In genomic region chr1:15245593-15246325, GRCh38 we compare ENCODE assay signal across 14 cellular contexts. TPM values are rescaled to one million over a fixed set of nuclear protein-coding genes. Genes with fewer than 3 reads are reported as not detected.
DNase-seq lines count a peak whose midpoint lies in the region; ATAC-seq, FAIRE-seq and TF ChIP-seq lines count a peak whose summit lies in the region.
"Had no signal": no experiment of that assay in that cellular context is flagged by ENCODE, and none has a peak within 500 bp of the region (broad histone marks: within the 10 kb centered on the region; RNA-seq: fewer than 3 reads in every experiment).

No MANE protein-coding gene starts in this region.

- H3K4me1 ChIP-seq in K562 (replicated peaks in 1 of 2; ENCODE audit: control insufficient read depth in 2 of 2, insufficient read depth in 2 of 2, low read length in 2 of 2): peaks cover 0 to 8% of the 10 kb centered on the region in 2 experiments; a peak in 3 of 5 replicates
- peaks cover 40% of the 10 kb centered on the region for H3K4me1 ChIP-seq in lower lobe of right lung
- peaks cover 0 to 16% of the 10 kb centered on the region in 2 experiments; a peak in 1 of 4 replicates for H3K4me1 ChIP-seq in SK-N-SH (ENCODE audit: control insufficient read depth in 1 of 2, insufficient read depth in 2 of 2, low read depth in 1 of 2, low read length in 1 of 2)
- H3K4me1 ChIP-seq: BE2C had no signal

- H3K9ac ChIP-seq in K562 (ENCODE audit: insufficient read depth in 1 of 2, low read depth in 2 of 2, low read length in 2 of 2) (no peak overlapping the region), SK-N-SH (no peak overlapping the region)

- H3K9me1 ChIP-seq in K562 (ENCODE audit: control insufficient read depth, insufficient read depth, low read length): no peaks in the 10 kb centered on the region

- DNase-seq in stimulated activated naive CD8-positive, alpha-beta T cell treated with anti-CD3 and anti-CD28 coated beads, Interleukin-15, amount 100 ng/mL, for 72 hours: no peak
- DNase-seq in K562 (ENCODE audit: extremely low read depth in 1 of 4, low spot score in 3 of 4) (no peak), lower lobe of right lung (no peak), COLO668 (lab: John Stamatoyannopoulos, UW; ENCODE audit: unreplicated experiment) (no peak), NCI-H1092 (lab: John Stamatoyannopoulos, UW) (no peak), SK-N-SH (no peak)
- DNase-seq: activated CD4-positive, alpha-beta T cell treated with anti-CD3 and anti-CD28 coated beads, Interleukin-2, amount 10 ng/mL, durations not matched to agents 24 days and 14 days; BE2C; NCI-H1436; RPMI8226 had no signal

- no peak for TF ChIP-seq POLR2A in K562 (conservative IDR thresholded peaks at IDR 0.05)

- H3K4me2 ChIP-seq in K562 (ENCODE audit: insufficient read depth, low read length) (no peak overlapping the region), SK-N-SH (no peak overlapping the region)

- no peaks in the 10 kb centered on the region for H3K9me3 Mint-ChIP-seq in stimulated activated naive CD8-positive, alpha-beta T cell treated with anti-CD3 and anti-CD28 coated beads, Interleukin-15, Interleukin-2, amounts not matched to agents 100 ng/mL and 50 ng/mL, for 24 hours
- H3K9me3 Mint-ChIP-seq in stimulated activated naive CD8-positive, alpha-beta T cell treated with anti-CD3 and anti-CD28 coated beads, Interleukin-15, amount 100 ng/mL, for 72 hours: peaks cover 21 to 32% of the 10 kb centered on the region in 2 donors
- H3K9me3 Mint-ChIP-seq: activated CD4-positive, alpha-beta T cell treated with anti-CD3 and anti-CD28 coated beads, Interleukin-2, amount 10 ng/mL, durations not matched to agents 24 days and 14 days had no signal

- H3K27ac ChIP-seq in K562 (ENCODE audit: extremely low read depth, low read depth, low read length) (no peak overlapping the region), lower lobe of right lung (peak overlapping the region; percentile 18), SK-N-SH (ENCODE audit: low read depth in 2 of 2, low read length in 1 of 2) (no peak overlapping the region; a peak in 1 of 4 replicates)

- H3K9me2 ChIP-seq in SK-N-SH: no peaks in the 10 kb centered on the region

- TF ChIP-seq EP300 in K562 (IDR thresholded peaks at IDR 0.05; ENCODE audit: low read length) (no peak), SK-N-SH (IDR thresholded peaks at IDR 0.05; ENCODE audit: borderline replicate concordance in 1 of 2, low read depth in 1 of 2, low read length in 1 of 2) (no peak)

- WGBS in K562 (ENCODE audit: insufficient coverage, low coverage, missing lambda C conversion rate): 8% methylated on average over 10 of the region's 10 CpGs
- 85% methylated on average over 9 of the region's 10 CpGs for WGBS in SK-N-SH (ENCODE audit: low lambda C conversion rate)

- no TSS peak for BruUV-seq in K562 (replicated peaks; lab: Mats Ljungman, UMichigan)

- no peaks in the 10 kb centered on the region for H3F3A ChIP-seq in SK-N-SH (replicated peaks; ENCODE audit: insufficient read depth)

- H3K36me3 Mint-ChIP-seq in stimulated activated naive CD8-positive, alpha-beta T cell treated with anti-CD3 and anti-CD28 coated beads, Interleukin-15, Interleukin-2, amounts not matched to agents 100 ng/mL and 50 ng/mL, for 24 hours (ENCODE audit: low read depth): peaks cover 11% of the 10 kb centered on the region

- H2AFZ ChIP-seq in K562 (ENCODE audit: low read depth, low read length) (no peak overlapping the region), SK-N-SH (ENCODE audit: low read depth) (no peak overlapping the region)

- peaks cover 59% of the 10 kb centered on the region for H3K27me3 Mint-ChIP-seq in stimulated activated naive CD8-positive, alpha-beta T cell treated with anti-CD3 and anti-CD28 coated beads, Interleukin-15, Interleukin-2, amounts not matched to agents 100 ng/mL and 50 ng/mL, for 24 hours
- H3K27me3 Mint-ChIP-seq in stimulated activated naive CD8-positive, alpha-beta T cell treated with anti-CD3 and anti-CD28 coated beads, Interleukin-15, amount 100 ng/mL, for 72 hours: peaks cover 41% of the 10 kb centered on the region

- FAIRE-seq in K562 (lab: Jason Lieb, UNC): no peak
- FAIRE-seq: GM12878 had no signal

- H3K9me3 ChIP-seq in K562 (replicated peaks; ENCODE audit: control insufficient read depth, insufficient read depth, low read depth, low read length) (no peaks in the 10 kb centered on the region), lower lobe of right lung (no peaks in the 10 kb centered on the region), SK-N-SH (no peaks in the 10 kb centered on the region)
- H3K9me3 ChIP-seq: BE2C had no signal

- H3K79me2 ChIP-seq in K562 (ENCODE audit: control insufficient read depth, insufficient read depth, low read length) (no peaks in the 10 kb centered on the region), SK-N-SH (ENCODE audit: insufficient read depth) (no peaks in the 10 kb centered on the region)

- intact Hi-C loops in K562 (cut with micrococcal nuclease) (no loop called here), lower lobe of right lung (cut with DNase I) (no loop called here)

- H4K20me1 ChIP-seq in K562 (replicated peaks; ENCODE audit: control insufficient read depth, insufficient read depth, low read length): no peaks in the 10 kb centered on the region
- H4K20me1 ChIP-seq in SK-N-SH (ENCODE audit: insufficient read depth): no peaks in the 10 kb centered on the region

- in situ Hi-C loops in K562 (cut with MboI): no loop called here

- TF ChIP-seq RAD21 in K562 (CRISPR knock-in tag; conservative IDR thresholded peaks at IDR 0.05 in 1 of 2, IDR thresholded peaks at IDR 0.05 in 1 of 2) (no peak), SK-N-SH (IDR thresholded peaks at IDR 0.05; ENCODE audit: low read length) (no peak)

- POLR2A ChIA-PET in K562 (lab: Yijun Ruan, JAX) (no interaction called here), SK-N-SH (lab: Yijun Ruan, JAX) (no interaction called here)

- peaks cover 53% of the 10 kb centered on the region for H3K4me1 Mint-ChIP-seq in stimulated activated naive CD8-positive, alpha-beta T cell treated with anti-CD3 and anti-CD28 coated beads, Interleukin-15, Interleukin-2, amounts not matched to agents 100 ng/mL and 50 ng/mL, for 24 hours (ENCODE audit: low read depth)
- peaks cover 71% of the 10 kb centered on the region for H3K4me1 Mint-ChIP-seq in stimulated activated naive CD8-positive, alpha-beta T cell treated with anti-CD3 and anti-CD28 coated beads, Interleukin-15, amount 100 ng/mL, for 72 hours

- H3K36me3 ChIP-seq in K562 (ENCODE audit: control insufficient read depth, insufficient read depth, low read length) (no peaks in the 10 kb centered on the region), lower lobe of right lung (no peaks in the 10 kb centered on the region), SK-N-SH (replicated peaks in 1 of 2; ENCODE audit: control insufficient read depth in 1 of 2, insufficient read depth in 2 of 2, low read length in 1 of 2) (no peaks in the 10 kb centered on the region)
- H3K36me3 ChIP-seq: BE2C had no signal

- no peak for ATAC-seq in stimulated activated naive CD8-positive, alpha-beta T cell treated with anti-CD3 and anti-CD28 coated beads, Interleukin-15, amount 100 ng/mL, for 72 hours
- no peak for ATAC-seq in K562
- peak; percentile 41 to 60 for ATAC-seq in lower lobe of right lung
- no peak for ATAC-seq in GM18873 (IDR thresholded peaks at IDR 0.05; ENCODE audit: low FRiP score, unreplicated experiment)
- ATAC-seq: GM12878 had no signal

- no peak for TF ChIP-seq CTCF in K562 (IDR thresholded peaks at IDR 0.05 in 2 of 3, conservative IDR thresholded peaks at IDR 0.05 in 1 of 3; ENCODE audit: insufficient read depth in 2 of 3, low read depth in 1 of 3, low read length in 3 of 3)
- no peak for TF ChIP-seq CTCF in lower lobe of right lung (IDR thresholded peaks at IDR 0.05)
- TF ChIP-seq CTCF in SK-N-SH (IDR thresholded peaks at IDR 0.05): no peak

- peak overlapping the region; percentile 26 for H3K4me3 Mint-ChIP-seq in stimulated activated naive CD8-positive, alpha-beta T cell treated with anti-CD3 and anti-CD28 coated beads, Interleukin-15, Interleukin-2, amounts not matched to agents 100 ng/mL and 50 ng/mL, for 24 hours
- H3K4me3 Mint-ChIP-seq in stimulated activated naive CD8-positive, alpha-beta T cell treated with anti-CD3 and anti-CD28 coated beads, Interleukin-15, amount 100 ng/mL, for 72 hours: no peak overlapping the region

- no peak overlapping the region for H3K4me3 ChIP-seq in K562
- H3K4me3 ChIP-seq in lower lobe of right lung: no peak overlapping the region
- no peak overlapping the region for H3K4me3 ChIP-seq in SK-N-SH (ENCODE audit: low read depth in 2 of 2, low read length in 1 of 2)

- CTCF ChIA-PET in K562 (lab: Yijun Ruan, JAX; ENCODE audit: low intra/inter-chr PET ratio): no interaction called here
- CTCF ChIA-PET in SK-N-SH (lab: Yijun Ruan, JAX): interaction anchor here (3.4 kb wide), 1 partner anchor 27 kb away, joined by 18 read pairs; no protein-coding TSS in a partner anchor

- H3K27me3 ChIP-seq in K562 (ENCODE audit: control insufficient read depth in 2 of 2, insufficient read depth in 2 of 2, low read length in 2 of 2) (peaks cover 20 to 46% of the 10 kb centered on the region in 2 experiments; a peak in 4 of 5 replicates), lower lobe of right lung (ENCODE audit: low read depth) (no peaks in the 10 kb centered on the region), SK-N-SH (ENCODE audit: insufficient read depth) (no peaks in the 10 kb centered on the region)
- H3K27me3 ChIP-seq: BE2C had no signal

- no peak overlapping the region for H3K27ac Mint-ChIP-seq in stimulated activated naive CD8-positive, alpha-beta T cell treated with anti-CD3 and anti-CD28 coated beads, Interleukin-15, Interleukin-2, amounts not matched to agents 100 ng/mL and 50 ng/mL, for 24 hours
- no peak overlapping the region for H3K27ac Mint-ChIP-seq in stimulated activated naive CD8-positive, alpha-beta T cell treated with anti-CD3 and anti-CD28 coated beads, Interleukin-15, amount 100 ng/mL, for 72 hours
- H3K27ac Mint-ChIP-seq: activated CD4-positive, alpha-beta T cell treated with anti-CD3 and anti-CD28 coated beads, Interleukin-2, amount 10 ng/mL, durations not matched to agents 24 days and 14 days had no signal

RNA-seq across cellular contexts. Expression of gene FHAD1, which starts 1.3 kb away (rescaled TPM):
- 0.12 and 0.19 TPM in 2 replicates for total RNA-seq in K562 (2011; cell fraction: chromatin; rRNA removed; ENCODE audit: low replicate concordance)
- total RNA-seq in K562 (2011; cell fraction: nucleolus; rRNA removed): not detected in 2 replicates
- total RNA-seq in K562 (2011; cell fraction: nucleoplasm; rRNA removed): 0.07 TPM in 1 of 2 replicates, not detected in the other
- 1.4 and 3.1 TPM in 2 replicates for total RNA-seq in K562 (2014; rRNA removed)
- total RNA-seq in K562 (2014; rRNA removed; fragmentation: Illumina TruSeq; extraction: Trizol): 1.5 and 1.8 TPM in 2 replicates
- 2.1 and 2.2 TPM in 2 replicates for total RNA-seq in K562 (2015; rRNA removed; fragmentation: Illumina TruSeq; extraction: Trizol)
- 1.3 and 1.6 TPM in 2 replicates for total RNA-seq in K562 (2021)
- 0.01 TPM in 1 of 2 replicates, not detected in the other for polyA plus RNA-seq in K562 (2011; rRNA removed)
- 0.04 TPM in 1 of 2 replicates, not detected in the other for polyA plus RNA-seq in K562 (2011; cell fraction: cytosol; rRNA removed)
- 0.06 and 0.10 TPM in 2 replicates for polyA plus RNA-seq in K562 (2011; cell fraction: nucleus; rRNA removed)
- 1.8 and 5.7 TPM in 2 replicates for polyA plus RNA-seq in K562 (2012)
- 1.4 and 2.1 TPM in 2 replicates for polyA plus RNA-seq in K562 (2014; fragmentation: Illumina TruSeq; extraction: Trizol)
- under 1 TPM; 0.32 to 0.45 TPM for polyA plus RNA-seq in K562 (2014; fragmentation: Nextera tagmentation; extraction: Ambion mirVana)
- polyA plus RNA-seq in K562 (2014; rRNA removed): 1.7 and 1.9 TPM in 2 replicates
- polyA minus RNA-seq in K562 (2011; rRNA and poly(A)+ RNA removed): not detected in 2 replicates
- not detected in 2 replicates for polyA minus RNA-seq in K562 (2011; cell fraction: cytosol; rRNA and poly(A)+ RNA removed)
- polyA minus RNA-seq in K562 (2011; cell fraction: nucleus; rRNA and poly(A)+ RNA removed): not detected in 2 replicates
- total RNA-seq in lower lobe of right lung: 14.3 TPM
- polyA plus RNA-seq in SK-N-SH (2012; rRNA removed): 0.48 and 0.55 TPM in 2 replicates
- polyA plus RNA-seq in SK-N-SH (2012; cell fraction: cytosol; rRNA removed): 0.26 and 0.31 TPM in 2 replicates
- 0.82 and 1.5 TPM in 2 replicates for polyA plus RNA-seq in SK-N-SH (2012; cell fraction: nucleus; rRNA removed)
- total RNA-seq: activated CD4-positive, alpha-beta T cell treated with anti-CD3 and anti-CD28 coated beads, Interleukin-2, amount 10 ng/mL, durations not matched to agents 24 days and 14 days; glomerular endothelial cell had no signal

Comparison
In these comparisons a context has a peak if more than half of its experiments do, and no peak if none do; other contexts are left out.
1. ATAC-seq: peak in lower lobe of right lung (2 of 2); none in stimulated activated naive CD8-positive, alpha-beta T cell treated with anti-CD3 and anti-CD28 coated beads, Interleukin-15, amount 100 ng/mL, for 72 hours (single experiment), K562 (single experiment) and GM18873 (single experiment).